ENCODE assay signal across 8 cellular contexts in genomic region chr17:73644145-73645049, GRCh38. TPM values are rescaled to one million over a fixed set of nuclear protein-coding genes. Genes with fewer than 3 reads are reported as not detected.
DNase-seq lines count a peak whose midpoint lies in the region; ATAC-seq, FAIRE-seq and TF ChIP-seq lines count a peak whose summit lies in the region.

SDK2 (minus strand) TSS chr17:73644445; CDS start chr17:73644088, 357 bp downstream.

- no peaks in the 10 kb centered on the region for H3K36me3 ChIP-seq in DOHH2 (ENCODE audit: control insufficient read depth, low read length)

- intact Hi-C loops in natural killer cell (cut with micrococcal nuclease), result loop anchor here (5.0 kb wide), 1 partner anchor 313 kb away; no protein-coding TSS in a partner anchor

- TF ChIP-seq CTCF in DOHH2 (IDR thresholded peaks at IDR 0.05; ENCODE audit: low read depth, low read length, poor library complexity, severe bottlenecking) (no peak), RWPE1 (conservative IDR thresholded peaks at IDR 0.05; ENCODE audit: low read depth) (no peak), epithelial cell of proximal tubule (conservative IDR thresholded peaks at IDR 0.05; ENCODE audit: low read depth, low read length) (no peak), natural killer cell (IDR thresholded peaks at IDR 0.05) (no peak)

- H3K36me3 Mint-ChIP-seq in natural killer cell, result no peaks in the 10 kb centered on the region

- H3K9me3 Mint-ChIP-seq in natural killer cell, result no peaks in the 10 kb centered on the region

- POLR2A ChIA-PET in RWPE1 (lab: Yijun Ruan, JAX; ENCODE audit: low non-redundant PET), result no interaction called here

- no peak for FAIRE-seq in GM19239 (lab: Jason Lieb, UNC)

- H3K4me1 ChIP-seq in DOHH2 (ENCODE audit: control insufficient read depth, low read length), result peaks cover 19% of the 10 kb centered on the region

- H3K27me3 ChIP-seq in DOHH2 (ENCODE audit: control insufficient read depth, low read length), result peaks cover 61% of the 10 kb centered on the region

- peak within 1 kb of the TSS; percentile 31 for H3K4me2 ChIP-seq in DOHH2 (ENCODE audit: low read length)

- peaks cover 42 to 55% of the 10 kb centered on the region in 2 donors for H3K27me3 Mint-ChIP-seq in natural killer cell (ENCODE audit: low read depth in 2 of 2)

- ATAC-seq in natural killer cell, result peak in 2 of 3 donors; percentile 33 to 34

- H3K4me3 Mint-ChIP-seq in natural killer cell, result peak within 1 kb of the TSS; percentile 42

- no peaks in the 10 kb centered on the region for H3F3A ChIP-seq in DOHH2 (ENCODE audit: control insufficient read depth, insufficient read depth)

- DNase-seq in RWPE1 (ENCODE audit: low spot score), result peak; percentile 20
- no peak for DNase-seq in epithelial cell of proximal tubule (ENCODE audit: low read depth)
- DNase-seq in natural killer cell, result no peak
- no peak for DNase-seq in DMS114 treated with DMSO at 0.1 percent for 48 hours (lab: John Stamatoyannopoulos, UW; ENCODE audit: unreplicated experiment)
- DNase-seq in GM19239 (ENCODE audit: insufficient read length, low spot score), result no peak
- DNase-seq in GOT3 (lab: John Stamatoyannopoulos, UW), result no peak
- DNase-seq in DMS153 treated with DMSO at 0.1 percent for 48 hours (lab: John Stamatoyannopoulos, UW; ENCODE audit: unreplicated experiment), result no peak

- H3K9me2 ChIP-seq in DOHH2 (replicated peaks; ENCODE audit: control insufficient read depth, low read length), result no peaks in the 10 kb centered on the region

- CTCF ChIA-PET in RWPE1 (lab: Yijun Ruan, JAX), result interaction anchor here (0.5 to 1.4 kb wide), 8 partner anchors 49 to 1247 kb away, joined by 3 to 6 read pairs (median 3); no protein-coding TSS in a partner anchor

- no peaks in the 10 kb centered on the region for H3K9me3 ChIP-seq in DOHH2 (ENCODE audit: control insufficient read depth, insufficient read depth, low read length)

- H3K4me3 ChIP-seq in DOHH2 (ENCODE audit: low read length) (peak within 1 kb of the TSS; percentile 44), epithelial cell of proximal tubule (ENCODE audit: low read depth, low read length) (peak within 1 kb of the TSS; percentile 16)

- H4K20me1 ChIP-seq in DOHH2 (ENCODE audit: control insufficient read depth, insufficient read depth, low read depth, low read length), result no peaks in the 10 kb centered on the region

- H3K27ac ChIP-seq in DOHH2 (ENCODE audit: low read depth, low read length) (no peak within 1 kb of the TSS), RWPE1 (no peak within 1 kb of the TSS)

- H3K79me2 ChIP-seq in DOHH2 (ENCODE audit: control insufficient read depth, low read length), result no peaks in the 10 kb centered on the region

- peaks cover 0 to 11% of the 10 kb centered on the region in 2 donors for H3K4me1 Mint-ChIP-seq in natural killer cell

- no peak within 1 kb of the TSS for H3K27ac Mint-ChIP-seq in natural killer cell

RNA-seq across cellular contexts. Expression of gene SDK2, which starts in this region (rescaled TPM):
- total RNA-seq in epithelial cell of proximal tubule (0.07 and 0.12 TPM in 2 replicates), natural killer cell (under 1 TPM; 0.41 to 0.90 (median 0.49) TPM)

Comparison
In these comparisons a context has a peak if more than half of its experiments do, and no peak if none do; other contexts are left out.
1. Peak in ATAC-seq in natural killer cell; RNA of the gene not detected or under 1 TPM.